8 cellular contexts compared by ENCODE assay signal in the genomic region with DNA sequence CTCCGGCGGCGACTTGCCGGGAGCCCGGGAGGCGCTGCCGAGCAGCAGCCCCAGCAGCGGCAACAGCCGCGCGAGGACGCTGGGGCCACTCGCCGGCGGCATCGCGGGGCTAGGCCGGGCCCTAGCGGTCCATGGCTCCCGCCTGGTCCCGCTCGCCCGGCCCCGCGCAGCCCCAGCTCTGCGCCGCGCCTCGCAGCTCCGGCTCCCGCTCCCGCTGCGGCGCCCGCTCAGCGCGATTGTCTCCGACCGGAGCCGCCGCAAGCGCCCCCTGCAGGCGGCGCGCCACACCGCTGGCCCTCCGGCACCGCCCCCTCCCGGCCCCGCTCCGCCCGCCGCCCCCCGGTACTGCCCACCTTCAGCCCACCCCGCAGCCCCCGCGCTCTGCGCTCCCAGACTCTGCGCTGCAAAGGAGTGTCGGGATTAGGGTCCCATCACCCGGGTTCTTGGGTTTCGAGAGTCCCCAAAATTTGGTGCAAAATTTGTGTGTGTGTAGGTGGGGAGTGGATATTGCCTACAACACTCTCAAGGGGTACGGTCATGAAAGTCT. TPM values are rescaled to one million over a fixed set of nuclear protein-coding genes. Genes with fewer than 3 reads are reported as not detected.
DNase-seq lines count a peak whose midpoint lies in the region; ATAC-seq and TF ChIP-seq lines count a peak whose summit lies in the region.

FAM171A2 (minus strand) TSS at position 241 of the 547 bp plus-strand sequence; CDS start at position 102, 139 bp downstream.

- H3K27ac ChIP-seq in trophoblast cell (ENCODE audit: low read depth, low read length) = no peak within 1 kb of the TSS

- no peaks in the 10 kb centered on the region for H3K27me3 ChIP-seq in trophoblast cell (ENCODE audit: insufficient read depth, low read length)

- H3K79me2 ChIP-seq in trophoblast cell (ENCODE audit: control insufficient read depth, insufficient read depth, low read length, poor library complexity) = peaks cover 6% of the 10 kb centered on the region

- no peaks in the 10 kb centered on the region for H3K36me3 ChIP-seq in trophoblast cell (ENCODE audit: control insufficient read depth in 1 of 2, insufficient read depth in 2 of 2, low read length in 2 of 2)

- DNase-seq in GM13976 (ENCODE audit: low spot score) = peak; percentile 92
- peak; percentile 88 for DNase-seq in activated naive CD8-positive, alpha-beta T cell treated with anti-CD3 and anti-CD28 coated beads, Interleukin-2, amount 10 ng/mL, durations not matched to agents 7 days and 5 days
- peak; percentile 84 for DNase-seq in cardiac septum (ENCODE audit: low spot score)
- DNase-seq in trophoblast cell = peak; percentile 43 to 80

- POLR2A ChIA-PET in activated naive CD8-positive, alpha-beta T cell treated with anti-CD3 and anti-CD28 coated beads, Interleukin-2, amount 10 ng/mL, durations not matched to agents 7 days and 5 days (lab: Charles Lee) = interaction anchor here (0.6 kb wide), 1 partner anchor 139 kb away, joined by 4 read pairs; no protein-coding TSS in a partner anchor

- in situ Hi-C loops in GM13976 (cut with MboI; ENCODE audit: low sequenced_read_pairs, unreplicated experiment) = no loop called here

- TF ChIP-seq CTCF in GM13976 (IDR thresholded peaks at IDR 0.05; ENCODE audit: borderline replicate concordance, control extremely low read depth, extremely low read depth, insufficient read depth, missing control alignments) = peak; percentile 85

- H3K9ac ChIP-seq in trophoblast cell (ENCODE audit: low read length) = peak within 1 kb of the TSS; percentile 92

- H2BK5ac ChIP-seq in trophoblast cell (ENCODE audit: low read depth, low read length, poor library complexity) = no peak within 1 kb of the TSS

- TF ChIP-seq RAD21 in Ishikawa (IDR thresholded peaks at IDR 0.05; ENCODE audit: low read depth) = peak; percentile 18; the same call in 1 of the 2 replicates

- no peak for TF ChIP-seq EP300 in Ishikawa (IDR thresholded peaks at IDR 0.05; ENCODE audit: borderline replicate concordance)

- H3K4me3 ChIP-seq in trophoblast cell (ENCODE audit: low read depth, low read length) = peak within 1 kb of the TSS; percentile 80

- no peaks in the 10 kb centered on the region for H3K9me3 ChIP-seq in trophoblast cell (ENCODE audit: insufficient read depth, low read depth, low read length)

- H3K4me1 Mint-ChIP-seq in activated naive CD8-positive, alpha-beta T cell treated with anti-CD3 and anti-CD28 coated beads, Interleukin-2, amount 10 ng/mL, durations not matched to agents 7 days and 5 days = peaks cover 3% of the 10 kb centered on the region

- peaks cover 38% of the 10 kb centered on the region for H3K27me3 Mint-ChIP-seq in activated naive CD8-positive, alpha-beta T cell treated with anti-CD3 and anti-CD28 coated beads, Interleukin-2, amount 10 ng/mL, durations not matched to agents 7 days and 5 days

- no peak within 1 kb of the TSS for H3K27ac Mint-ChIP-seq in activated naive CD8-positive, alpha-beta T cell treated with anti-CD3 and anti-CD28 coated beads, Interleukin-2, amount 10 ng/mL, durations not matched to agents 7 days and 5 days

- peak within 1 kb of the TSS; percentile 81 for H3K14ac ChIP-seq in trophoblast cell (ENCODE audit: low read length)

- peak within 1 kb of the TSS; percentile 86 for H4K91ac ChIP-seq in trophoblast cell (ENCODE audit: low read depth, low read length)

- no peak within 1 kb of the TSS for H2BK12ac ChIP-seq in trophoblast cell (ENCODE audit: low read length)

- peak; percentile 87 for ATAC-seq in SK-N-SH treated with all-trans-retinoic acid at 6 μM for 48 hours
- ATAC-seq in activated naive CD8-positive, alpha-beta T cell treated with anti-CD3 and anti-CD28 coated beads, Interleukin-2, amount 10 ng/mL, durations not matched to agents 7 days and 5 days (ENCODE audit: low read depth) = peak; percentile 90
- no peak for ATAC-seq in GM19463 (IDR thresholded peaks at IDR 0.05; ENCODE audit: unreplicated experiment)
- ATAC-seq in GM21515 (IDR thresholded peaks at IDR 0.05; ENCODE audit: unreplicated experiment) = no peak

- H3K36me3 Mint-ChIP-seq in activated naive CD8-positive, alpha-beta T cell treated with anti-CD3 and anti-CD28 coated beads, Interleukin-2, amount 10 ng/mL, durations not matched to agents 7 days and 5 days = no peaks in the 10 kb centered on the region

- no CpG with 5 or more reads among the region's 63 CpGs for WGBS in trophoblast cell (ENCODE audit: extremely low coverage, insufficient coverage, insufficient read length)

- H3K4me2 ChIP-seq in trophoblast cell (ENCODE audit: low read length) = peak within 1 kb of the TSS; percentile 95

- peak within 1 kb of the TSS; percentile 77 for H3K4me3 Mint-ChIP-seq in activated naive CD8-positive, alpha-beta T cell treated with anti-CD3 and anti-CD28 coated beads, Interleukin-2, amount 10 ng/mL, durations not matched to agents 7 days and 5 days

- H4K8ac ChIP-seq in trophoblast cell (ENCODE audit: low read depth, low read length) = peak within 1 kb of the TSS; percentile 75

- H3K9me3 Mint-ChIP-seq in activated naive CD8-positive, alpha-beta T cell treated with anti-CD3 and anti-CD28 coated beads, Interleukin-2, amount 10 ng/mL, durations not matched to agents 7 days and 5 days = no peaks in the 10 kb centered on the region

- H2AFZ ChIP-seq in trophoblast cell (ENCODE audit: insufficient read depth, low read length, poor library complexity) = peak within 1 kb of the TSS; percentile 83

- H3K4ac ChIP-seq in trophoblast cell (ENCODE audit: low read depth, low read length) = peak within 1 kb of the TSS; percentile 69

- intact Hi-C loops in cardiac septum (cut with DNase I) = no loop called here

- H3K4me1 ChIP-seq in trophoblast cell (ENCODE audit: control insufficient read depth in 1 of 2, insufficient read depth in 2 of 2, low read length in 2 of 2) = peaks cover 2 to 11% of the 10 kb centered on the region in 2 experiments

- peak within 1 kb of the TSS; percentile 30 for H2BK120ac ChIP-seq in trophoblast cell (ENCODE audit: insufficient read depth, low read length, poor library complexity)

- no peak within 1 kb of the TSS for H2AK5ac ChIP-seq in trophoblast cell (ENCODE audit: low read length)

- H3K18ac ChIP-seq in trophoblast cell (ENCODE audit: low read length) = peak within 1 kb of the TSS; percentile 88

- H4K12ac ChIP-seq in trophoblast cell (ENCODE audit: low read depth, low read length) = peak within 1 kb of the TSS; percentile 64

- H3K23ac ChIP-seq in trophoblast cell (ENCODE audit: low read length) = no peak within 1 kb of the TSS

- peaks cover 6% of the 10 kb centered on the region for H3K79me1 ChIP-seq in trophoblast cell (ENCODE audit: low read length)

TF ChIP-seq in Ishikawa, 13 proteins besides CTCF, POLR2A, EP300 and RAD21 (continues in another document):
- TF ChIP-seq TCF12 (IDR thresholded peaks at IDR 0.05; ENCODE audit: low read depth) (no peak), NFIC (IDR thresholded peaks at IDR 0.05) (no peak), EGR1 (IDR thresholded peaks at IDR 0.05) (no peak), FOXM1 (IDR thresholded peaks at IDR 0.05; ENCODE audit: borderline replicate concordance, low read depth) (no peak), TEAD4 (IDR thresholded peaks at IDR 0.05) (no peak), ZBTB7A (IDR thresholded peaks at IDR 0.05; ENCODE audit: low read depth) (peak; percentile 94), TAF1 (IDR thresholded peaks at IDR 0.05; ENCODE audit: low read depth) (no peak), USF1 (IDR thresholded peaks at IDR 0.05) (no peak), MAX (IDR thresholded peaks at IDR 0.05) (peak; percentile 60; the same call in 1 of the 2 replicates), YY1 (IDR thresholded peaks at IDR 0.05; ENCODE audit: low read depth) (no peak), CREB1 (IDR thresholded peaks at IDR 0.05; ENCODE audit: low read depth) (no peak)

TF ChIP-seq in SK-N-SH treated with all-trans-retinoic acid at 6 μM for 48 hours, 23 proteins besides CTCF, POLR2A, EP300 and RAD21:
- no peak for TF ChIP-seq ZFP30 (CRISPR knock-in tag; IDR thresholded peaks at IDR 0.05)

RNA-seq across cellular contexts. Expression of gene FAM171A2, which starts in this region (rescaled TPM):
- under 1 TPM; 0.37 to 0.69 TPM for total RNA-seq in activated naive CD8-positive, alpha-beta T cell treated with anti-CD3 and anti-CD28 coated beads, Interleukin-2, amount 10 ng/mL, durations not matched to agents 7 days and 5 days
- total RNA-seq in cardiac septum = 0.62 TPM
- 8.4 and 8.6 TPM in 2 replicates for polyA plus RNA-seq in trophoblast cell (2013)

Comparison
In these comparisons a context has a peak if more than half of its experiments do, and no peak if none do; other contexts are left out.
1. Peak in DNase-seq and ATAC-seq in activated naive CD8-positive, alpha-beta T cell treated with anti-CD3 and anti-CD28 coated beads, Interleukin-2, amount 10 ng/mL, durations not matched to agents 7 days and 5 days; RNA of the gene not detected or under 1 TPM.
2. Peak in DNase-seq in cardiac septum; RNA of the gene not detected or under 1 TPM.